ENCODE assay signal across 11 cellular contexts in genomic region chr9:130663258-130664171, GRCh38. TPM values are rescaled to one million over a fixed set of nuclear protein-coding genes. Genes with fewer than 3 reads are reported as not detected.
DNase-seq lines count a peak whose midpoint lies in the region; ATAC-seq and TF ChIP-seq lines count a peak whose summit lies in the region.
"Had no signal": no experiment of that assay in that cellular context is flagged by ENCODE, and none has a peak within 500 bp of the region (broad histone marks: within the 10 kb centered on the region; RNA-seq: fewer than 3 reads in every experiment).

No MANE protein-coding gene starts in this region.

- no peaks in the 10 kb centered on the region for H3K36me3 ChIP-seq in testis (ENCODE audit: low read depth, missing control alignments)
- H3K36me3 ChIP-seq: BLaER1 treated with 17β-estradiol and CSF1 and Interleukin-3, amounts not matched to agents 10 nM and 100 nM had no signal

- H3K27me3 Mint-ChIP-seq in activated CD4-positive, alpha-beta memory T cell treated with anti-CD3 and anti-CD28 coated beads for 36 hours, result peaks cover 65% of the 10 kb centered on the region
- peaks cover 69% of the 10 kb centered on the region for H3K27me3 Mint-ChIP-seq in activated CD4-positive, alpha-beta memory T cell treated with anti-CD3 and anti-CD28 coated beads, Interleukin-2, amount 10 ng/mL, durations not matched to agents 7 days and 5 days
- peaks cover 54% of the 10 kb centered on the region for H3K27me3 Mint-ChIP-seq in T-helper 17 cell
- peaks cover 60 to 97% of the 10 kb centered on the region in 2 donors for H3K27me3 Mint-ChIP-seq in stimulated activated naive B cell treated with anti-CD40 and anti-IgM and Interleukin-4, amounts not matched to agents 10 μg/mL and 1 μg/mL and 100 μg/mL, for 72 hours

- WGBS in testis, 2 donors, result 3 to 4% methylated on average over 44 to 71 of the region's 80 CpGs

- intact Hi-C loops in activated CD4-positive, alpha-beta memory T cell treated with anti-CD3 and anti-CD28 coated beads for 36 hours (cut with micrococcal nuclease), result no loop called here
- intact Hi-C loops in testis (cut with DNase I; ENCODE audit: low total_unique reads), result no loop called here

- H3K27ac ChIP-seq in testis, result no peak overlapping the region
- H3K27ac ChIP-seq: BLaER1 treated with 17β-estradiol and CSF1 and Interleukin-3, amounts not matched to agents 10 nM and 100 nM had no signal

- peaks cover 18% of the 10 kb centered on the region for H3K4me1 ChIP-seq in testis
- H3K4me1 ChIP-seq: BLaER1 treated with 17β-estradiol and CSF1 and Interleukin-3, amounts not matched to agents 10 nM and 100 nM had no signal

- POLR2A ChIA-PET in activated CD4-positive, alpha-beta memory T cell treated with anti-CD3 and anti-CD28 coated beads for 36 hours (lab: Charles Lee), result interaction anchor here (1.1 kb wide), 1 partner anchor 9 kb away, joined by 3 read pairs; no protein-coding TSS in a partner anchor
- POLR2A ChIA-PET in activated CD4-positive, alpha-beta memory T cell treated with anti-CD3 and anti-CD28 coated beads, Interleukin-2, amount 10 ng/mL, durations not matched to agents 7 days and 5 days (lab: Charles Lee), result no interaction called here

- no peak for TF ChIP-seq CTCF in testis (IDR thresholded peaks at IDR 0.05)

- DNase-seq in activated CD4-positive, alpha-beta memory T cell treated with anti-CD3 and anti-CD28 coated beads for 36 hours, result peak; percentile 24
- DNase-seq in activated CD4-positive, alpha-beta memory T cell treated with anti-CD3 and anti-CD28 coated beads, Interleukin-2, amount 10 ng/mL, durations not matched to agents 7 days and 5 days, result no peak
- DNase-seq in T-helper 17 cell (no peak), testis (no peak), T1000 (lab: John Stamatoyannopoulos, UW) (no peak)
- no peak for DNase-seq in stimulated activated naive B cell treated with anti-CD40 and anti-IgM and Interleukin-4, amounts not matched to agents 10 μg/mL and 1 μg/mL and 100 μg/mL, for 72 hours
- DNase-seq in central memory CD4-positive, alpha-beta T cell, result no peak
- DNase-seq: SHP77 treated with DMSO at 0.1 percent for 48 hours had no signal

- no peak overlapping the region for H3K4me3 Mint-ChIP-seq in activated CD4-positive, alpha-beta memory T cell treated with anti-CD3 and anti-CD28 coated beads for 36 hours
- no peak overlapping the region for H3K4me3 Mint-ChIP-seq in activated CD4-positive, alpha-beta memory T cell treated with anti-CD3 and anti-CD28 coated beads, Interleukin-2, amount 10 ng/mL, durations not matched to agents 7 days and 5 days
- peak overlapping the region; percentile 87 for H3K4me3 Mint-ChIP-seq in T-helper 17 cell
- H3K4me3 Mint-ChIP-seq in stimulated activated naive B cell treated with anti-CD40 and anti-IgM and Interleukin-4, amounts not matched to agents 10 μg/mL and 1 μg/mL and 100 μg/mL, for 72 hours, result peak overlapping the region; percentile 50 to 73

- H3K9me3 ChIP-seq in T-helper 17 cell (ENCODE audit: control insufficient read depth, low read length, poor library complexity, severe bottlenecking) (no peaks in the 10 kb centered on the region), testis (no peaks in the 10 kb centered on the region)

- no peaks in the 10 kb centered on the region for H3K36me3 Mint-ChIP-seq in activated CD4-positive, alpha-beta memory T cell treated with anti-CD3 and anti-CD28 coated beads for 36 hours
- no peaks in the 10 kb centered on the region for H3K36me3 Mint-ChIP-seq in activated CD4-positive, alpha-beta memory T cell treated with anti-CD3 and anti-CD28 coated beads, Interleukin-2, amount 10 ng/mL, durations not matched to agents 7 days and 5 days (ENCODE audit: low read depth)
- peaks cover 6% of the 10 kb centered on the region for H3K36me3 Mint-ChIP-seq in T-helper 17 cell (ENCODE audit: low read depth)
- H3K36me3 Mint-ChIP-seq in stimulated activated naive B cell treated with anti-CD40 and anti-IgM and Interleukin-4, amounts not matched to agents 10 μg/mL and 1 μg/mL and 100 μg/mL, for 72 hours, result peaks cover 1 to 4% of the 10 kb centered on the region in 2 donors

- no peaks in the 10 kb centered on the region for H3K9me3 Mint-ChIP-seq in activated CD4-positive, alpha-beta memory T cell treated with anti-CD3 and anti-CD28 coated beads for 36 hours
- no peaks in the 10 kb centered on the region for H3K9me3 Mint-ChIP-seq in activated CD4-positive, alpha-beta memory T cell treated with anti-CD3 and anti-CD28 coated beads, Interleukin-2, amount 10 ng/mL, durations not matched to agents 7 days and 5 days
- no peaks in the 10 kb centered on the region for H3K9me3 Mint-ChIP-seq in stimulated activated naive B cell treated with anti-CD40 and anti-IgM and Interleukin-4, amounts not matched to agents 10 μg/mL and 1 μg/mL and 100 μg/mL, for 72 hours

- H3K4me3 ChIP-seq in iPS-11a (ENCODE audit: low read depth, low read length), result peak overlapping the region; percentile 17
- H3K4me3 ChIP-seq in testis, result peak overlapping the region in 1 of 2 donors; percentile 15
- H3K4me3 ChIP-seq: BLaER1 treated with 17β-estradiol and CSF1 and Interleukin-3, amounts not matched to agents 10 nM and 100 nM had no signal

- H3K4me1 Mint-ChIP-seq in activated CD4-positive, alpha-beta memory T cell treated with anti-CD3 and anti-CD28 coated beads for 36 hours (ENCODE audit: low read depth), result peaks cover 30% of the 10 kb centered on the region
- peaks cover 13% of the 10 kb centered on the region for H3K4me1 Mint-ChIP-seq in activated CD4-positive, alpha-beta memory T cell treated with anti-CD3 and anti-CD28 coated beads, Interleukin-2, amount 10 ng/mL, durations not matched to agents 7 days and 5 days
- peaks cover 21% of the 10 kb centered on the region for H3K4me1 Mint-ChIP-seq in T-helper 17 cell
- H3K4me1 Mint-ChIP-seq in stimulated activated naive B cell treated with anti-CD40 and anti-IgM and Interleukin-4, amounts not matched to agents 10 μg/mL and 1 μg/mL and 100 μg/mL, for 72 hours, result peaks cover 28 to 69% of the 10 kb centered on the region in 2 donors

- ATAC-seq in T-helper 17 cell, result peak; percentile 61
- peak in 1 of 2 donors; percentile 28 for ATAC-seq in stimulated activated naive B cell treated with anti-CD40 and anti-IgM and Interleukin-4, amounts not matched to agents 10 μg/mL and 1 μg/mL and 100 μg/mL, for 72 hours (replicated peaks)

- H3K27me3 ChIP-seq in testis, result peaks cover 18% of the 10 kb centered on the region

- TF ChIP-seq POLR2A in testis (IDR thresholded peaks at IDR 0.05), result no peak

- CTCF ChIA-PET in activated CD4-positive, alpha-beta memory T cell treated with anti-CD3 and anti-CD28 coated beads for 36 hours (lab: Charles Lee), result interaction anchor here (1.0 to 1.9 kb wide), 2 partner anchors 19 to 21 kb away, joined by 3 to 7 read pairs; no protein-coding TSS in a partner anchor
- CTCF ChIA-PET in activated CD4-positive, alpha-beta memory T cell treated with anti-CD3 and anti-CD28 coated beads, Interleukin-2, amount 10 ng/mL, durations not matched to agents 7 days and 5 days (lab: Charles Lee), result no interaction called here

- H3K27ac Mint-ChIP-seq in activated CD4-positive, alpha-beta memory T cell treated with anti-CD3 and anti-CD28 coated beads for 36 hours, result no peak overlapping the region
- H3K27ac Mint-ChIP-seq in activated CD4-positive, alpha-beta memory T cell treated with anti-CD3 and anti-CD28 coated beads, Interleukin-2, amount 10 ng/mL, durations not matched to agents 7 days and 5 days, result no peak overlapping the region
- H3K27ac Mint-ChIP-seq in T-helper 17 cell, result no peak overlapping the region
- peak overlapping the region; percentile 82 for H3K27ac Mint-ChIP-seq in stimulated activated naive B cell treated with anti-CD40 and anti-IgM and Interleukin-4, amounts not matched to agents 10 μg/mL and 1 μg/mL and 100 μg/mL, for 72 hours

RNA-seq across cellular contexts. Expression of gene PRDM12, which starts 0.9 kb away (rescaled TPM):
- total RNA-seq in activated CD4-positive, alpha-beta memory T cell treated with anti-CD3 and anti-CD28 coated beads for 36 hours, result under 1 TPM; 0.07 to 0.12 TPM
- total RNA-seq in activated CD4-positive, alpha-beta memory T cell treated with anti-CD3 and anti-CD28 coated beads, Interleukin-2, amount 10 ng/mL, durations not matched to agents 7 days and 5 days, result not detected
- total RNA-seq in T-helper 17 cell, result not detected
- under 1 TPM; 0.68 to 0.71 TPM for total RNA-seq in testis
- polyA plus RNA-seq in testis (ENCODE audit: insufficient read depth, low read depth, low replicate concordance), result 0.32 TPM
- total RNA-seq: liver had no signal

RNA-seq across cellular contexts. Expression of gene EXOSC2, which starts 30.1 kb away (rescaled TPM):
- total RNA-seq in activated CD4-positive, alpha-beta memory T cell treated with anti-CD3 and anti-CD28 coated beads for 36 hours, result 10 to 100 TPM; 77.3 to 80.5 TPM
- 10 to 100 TPM; 45.2 to 48.7 TPM for total RNA-seq in activated CD4-positive, alpha-beta memory T cell treated with anti-CD3 and anti-CD28 coated beads, Interleukin-2, amount 10 ng/mL, durations not matched to agents 7 days and 5 days
- total RNA-seq in T-helper 17 cell, result 10 to 100 TPM; 44.0 to 54.3 TPM
- 10 to 100 TPM; 20.3 to 24.7 TPM for total RNA-seq in testis
- 15.3 TPM for polyA plus RNA-seq in testis (ENCODE audit: insufficient read depth, low read depth, low replicate concordance)

Comparison
In these comparisons a context has a peak if more than half of its experiments do, and no peak if none do; other contexts are left out.
1. H3K4me3 Mint-ChIP-seq: peak in T-helper 17 cell (single experiment) and stimulated activated naive B cell treated with anti-CD40 and anti-IgM and Interleukin-4, amounts not matched to agents 10 μg/mL and 1 μg/mL and 100 μg/mL, for 72 hours (2 of 2); none in activated CD4-positive, alpha-beta memory T cell treated with anti-CD3 and anti-CD28 coated beads for 36 hours (single experiment) and activated CD4-positive, alpha-beta memory T cell treated with anti-CD3 and anti-CD28 coated beads, Interleukin-2, amount 10 ng/mL, durations not matched to agents 7 days and 5 days (single experiment).